14 cellular contexts compared by ENCODE assay signal in genomic region chr9:123687246-123687721, GRCh38.
DNase-seq lines count a peak whose midpoint lies in the region; ATAC-seq, FAIRE-seq and TF ChIP-seq lines count a peak whose summit lies in the region.
"Had no signal": no experiment of that assay in that cellular context is flagged by ENCODE, and none has a peak within 500 bp of the region (broad histone marks: within the 10 kb centered on the region; RNA-seq: fewer than 3 reads in every experiment).

No MANE protein-coding gene starts in this region.

- peaks cover 20% of the 10 kb centered on the region for H3K4me1 Mint-ChIP-seq in CD14-positive monocyte
- peaks cover 6% of the 10 kb centered on the region for H3K4me1 Mint-ChIP-seq in T-helper 2 cell treated with Interferon-gamma antibody and Interleukin-4, amounts not matched to agents 5 μg/mL and 100 μg/mL, for 36 hours (ENCODE audit: low read depth)
- peaks cover 48% of the 10 kb centered on the region for H3K4me1 Mint-ChIP-seq in activated CD8-positive, alpha-beta T cell treated with anti-CD3 and anti-CD28 coated beads for 36 hours (ENCODE audit: low read depth)

- H3K4me3 Mint-ChIP-seq in CD14-positive monocyte = no peak overlapping the region
- H3K4me3 Mint-ChIP-seq in T-helper 2 cell treated with Interferon-gamma antibody and Interleukin-4, amounts not matched to agents 5 μg/mL and 100 μg/mL, for 36 hours = no peak overlapping the region
- H3K4me3 Mint-ChIP-seq in activated CD8-positive, alpha-beta T cell treated with anti-CD3 and anti-CD28 coated beads for 36 hours = no peak overlapping the region
- H3K4me3 Mint-ChIP-seq: activated T-helper 1 cell treated with anti-CD3 and anti-CD28 coated beads, Interleukin-12 subunit alpha, Interleukin-12 subunit beta, Interleukin-2, Interleukin-4 antibody, amounts not matched to agents 30 ng/mL and 10 ng/mL and 1 ng/mL, durations not matched to agents 14 hours and 24 hours and 36 hours; CD4-positive, CD25-positive, alpha-beta regulatory T cell had no signal

- no peak for TF ChIP-seq CTCF in CD14-positive monocyte (IDR thresholded peaks at IDR 0.05)
- TF ChIP-seq CTCF in OCI-LY3 (IDR thresholded peaks at IDR 0.05; ENCODE audit: low read depth, low read length) = no peak
- no peak for TF ChIP-seq CTCF in activated CD8-positive, alpha-beta T cell treated with anti-CD3 and anti-CD28 coated beads for 36 hours (IDR thresholded peaks at IDR 0.05)

- no peaks in the 10 kb centered on the region for H3K27me3 ChIP-seq in OCI-LY3 (ENCODE audit: low read depth, low read length)
- H3K27me3 ChIP-seq: ovary, tibial nerve had no signal

- intact Hi-C loops in CD14-positive monocyte (cut with micrococcal nuclease) = no loop called here
- intact Hi-C loops in activated CD8-positive, alpha-beta T cell treated with anti-CD3 and anti-CD28 coated beads for 36 hours (cut with micrococcal nuclease) = no loop called here

- H3K79me2 ChIP-seq in OCI-LY3 (ENCODE audit: low read length) = peaks cover 12% of the 10 kb centered on the region

- no peak overlapping the region for H3K9ac ChIP-seq in OCI-LY3 (ENCODE audit: low read length)

- no peaks in the 10 kb centered on the region for H3K36me3 ChIP-seq in OCI-LY3 (replicated peaks; ENCODE audit: low read depth, low read length)
- H3K36me3 ChIP-seq: ovary, tibial nerve had no signal

- ATAC-seq in GM18868 (IDR thresholded peaks at IDR 0.05; ENCODE audit: unreplicated experiment) (no peak), left lobe of liver (no peak)
- ATAC-seq in activated CD8-positive, alpha-beta T cell treated with anti-CD3 and anti-CD28 coated beads for 36 hours = no peak
- ATAC-seq: HCT116 had no signal

- DNase-seq in CD14-positive monocyte (ENCODE audit: low spot score) = no peak
- no peak for DNase-seq in GM19239 (ENCODE audit: insufficient read length, low spot score)
- DNase-seq in kidney tubule cell (ENCODE audit: low spot score) = peak; percentile 24
- no peak for DNase-seq in left lobe of liver (ENCODE audit: low spot score)
- no peak for DNase-seq in T-helper 2 cell treated with Interferon-gamma antibody and Interleukin-4, amounts not matched to agents 5 μg/mL and 100 μg/mL, for 36 hours (ENCODE audit: low spot score)
- no peak for DNase-seq in activated CD8-positive, alpha-beta T cell treated with anti-CD3 and anti-CD28 coated beads for 36 hours
- DNase-seq: CD4-positive, CD25-positive, alpha-beta regulatory T cell; central memory CD4-positive, alpha-beta T cell; ovary had no signal

- H3K4me2 ChIP-seq in OCI-LY3 (ENCODE audit: low read length) = peak overlapping the region; percentile 38

- no peak overlapping the region for H3K4me3 ChIP-seq in OCI-LY3 (ENCODE audit: low read length)
- H3K4me3 ChIP-seq: ovary, tibial nerve had no signal

- no peaks in the 10 kb centered on the region for H3K9me3 Mint-ChIP-seq in CD14-positive monocyte
- no peaks in the 10 kb centered on the region for H3K9me3 Mint-ChIP-seq in T-helper 2 cell treated with Interferon-gamma antibody and Interleukin-4, amounts not matched to agents 5 μg/mL and 100 μg/mL, for 36 hours
- H3K9me3 Mint-ChIP-seq in activated CD8-positive, alpha-beta T cell treated with anti-CD3 and anti-CD28 coated beads for 36 hours = no peaks in the 10 kb centered on the region
- H3K9me3 Mint-ChIP-seq: activated T-helper 1 cell treated with anti-CD3 and anti-CD28 coated beads, Interleukin-12 subunit alpha, Interleukin-12 subunit beta, Interleukin-2, Interleukin-4 antibody, amounts not matched to agents 30 ng/mL and 10 ng/mL and 1 ng/mL, durations not matched to agents 14 hours and 24 hours and 36 hours had no signal

- H2AFZ ChIP-seq in OCI-LY3 (ENCODE audit: low read depth, low read length) = no peak overlapping the region

- peaks cover 35 to 42% of the 10 kb centered on the region in 2 donors for H3K36me3 Mint-ChIP-seq in CD14-positive monocyte
- no peaks in the 10 kb centered on the region for H3K36me3 Mint-ChIP-seq in T-helper 2 cell treated with Interferon-gamma antibody and Interleukin-4, amounts not matched to agents 5 μg/mL and 100 μg/mL, for 36 hours (ENCODE audit: low read depth)
- H3K36me3 Mint-ChIP-seq in activated CD8-positive, alpha-beta T cell treated with anti-CD3 and anti-CD28 coated beads for 36 hours (ENCODE audit: low read depth) = peaks cover 11% of the 10 kb centered on the region

- CTCF ChIA-PET in activated CD8-positive, alpha-beta T cell treated with anti-CD3 and anti-CD28 coated beads for 36 hours (lab: Charles Lee) = no interaction called here

- no peaks in the 10 kb centered on the region for H3K9me3 ChIP-seq in OCI-LY3 (ENCODE audit: insufficient read depth, low read length)
- H3K9me3 ChIP-seq: ovary, tibial nerve had no signal

- H3K27me3 Mint-ChIP-seq in CD14-positive monocyte (ENCODE audit: low read depth in 3 of 3) = no peaks in the 10 kb centered on the region
- no peaks in the 10 kb centered on the region for H3K27me3 Mint-ChIP-seq in T-helper 2 cell treated with Interferon-gamma antibody and Interleukin-4, amounts not matched to agents 5 μg/mL and 100 μg/mL, for 36 hours (ENCODE audit: low read depth)
- H3K27me3 Mint-ChIP-seq in activated CD8-positive, alpha-beta T cell treated with anti-CD3 and anti-CD28 coated beads for 36 hours = no peaks in the 10 kb centered on the region
- H3K27me3 Mint-ChIP-seq: CD4-positive, CD25-positive, alpha-beta regulatory T cell had no signal

- H3K27ac ChIP-seq in OCI-LY3 (ENCODE audit: low read length) = no peak overlapping the region
- H3K27ac ChIP-seq: ovary, tibial nerve had no signal

- H3K27ac Mint-ChIP-seq in CD14-positive monocyte = peak overlapping the region in 6 of 7 donors; percentile 5 to 76 (median 42)
- no peak overlapping the region for H3K27ac Mint-ChIP-seq in T-helper 2 cell treated with Interferon-gamma antibody and Interleukin-4, amounts not matched to agents 5 μg/mL and 100 μg/mL, for 36 hours
- H3K27ac Mint-ChIP-seq in activated CD8-positive, alpha-beta T cell treated with anti-CD3 and anti-CD28 coated beads for 36 hours = no peak overlapping the region
- H3K27ac Mint-ChIP-seq: activated T-helper 1 cell treated with anti-CD3 and anti-CD28 coated beads, Interleukin-12 subunit alpha, Interleukin-12 subunit beta, Interleukin-2, Interleukin-4 antibody, amounts not matched to agents 30 ng/mL and 10 ng/mL and 1 ng/mL, durations not matched to agents 14 hours and 24 hours and 36 hours had no signal

- FAIRE-seq in GM19239 (lab: Jason Lieb, UNC) = peak; percentile 92

- POLR2A ChIA-PET in activated CD8-positive, alpha-beta T cell treated with anti-CD3 and anti-CD28 coated beads for 36 hours (lab: Charles Lee) = interaction anchor here (1.0 kb wide), 1 partner anchor 498 kb away, joined by 3 read pairs; no protein-coding TSS in a partner anchor

- peaks cover 32% of the 10 kb centered on the region for H3K4me1 ChIP-seq in OCI-LY3 (ENCODE audit: low read length)

- H4K20me1 ChIP-seq in OCI-LY3 (ENCODE audit: insufficient read depth, low read length) = peaks cover 74% of the 10 kb centered on the region

Comparison
In these comparisons a context has a peak if more than half of its experiments do, and no peak if none do; other contexts are left out.
1. H3K27ac Mint-ChIP-seq: peak in CD14-positive monocyte (6 of 7); none in T-helper 2 cell treated with Interferon-gamma antibody and Interleukin-4, amounts not matched to agents 5 μg/mL and 100 μg/mL, for 36 hours (single experiment) and activated CD8-positive, alpha-beta T cell treated with anti-CD3 and anti-CD28 coated beads for 36 hours (single experiment).